10 cellular contexts compared by ENCODE assay signal in genomic region chr6:24929255-24929654, GRCh38. TPM values are rescaled to one million over a fixed set of nuclear protein-coding genes. Genes with fewer than 3 reads are reported as not detected.
DNase-seq lines count a peak whose midpoint lies in the region; ATAC-seq and TF ChIP-seq lines count a peak whose summit lies in the region.
"Had no signal": no experiment of that assay in that cellular context is flagged by ENCODE, and none has a peak within 500 bp of the region (broad histone marks: within the 10 kb centered on the region; RNA-seq: fewer than 3 reads in every experiment).

No MANE protein-coding gene starts in this region.

- WGBS in body of pancreas, 2 donors = 50 to 57% methylated on average over 1 of the region's 1 CpG

- H3K9me3 ChIP-seq in DND-41 (ENCODE audit: insufficient read depth, low read length, severe bottlenecking) (no peaks in the 10 kb centered on the region), body of pancreas (no peaks in the 10 kb centered on the region)

- peak overlapping the region; percentile 33; the same call in 1 of the 2 replicates for H3K9ac ChIP-seq in DND-41 (ENCODE audit: low read depth, low read length)

- no peaks in the 10 kb centered on the region for H4K20me1 ChIP-seq in DND-41 (ENCODE audit: insufficient read depth, low read length)

- no peaks in the 10 kb centered on the region for H3K27me3 Mint-ChIP-seq in effector memory CD8-positive, alpha-beta T cell

- no peak overlapping the region for H2AFZ ChIP-seq in DND-41 (ENCODE audit: low read depth, low read length)

- H3K27ac Mint-ChIP-seq in effector memory CD8-positive, alpha-beta T cell = peak overlapping the region; percentile 77 to 81

- peaks cover 77% of the 10 kb centered on the region for H3K36me3 Mint-ChIP-seq in effector memory CD8-positive, alpha-beta T cell (ENCODE audit: insufficient read depth)

- H3K4me3 Mint-ChIP-seq in effector memory CD8-positive, alpha-beta T cell = peak overlapping the region; percentile 99 to 100

- DNase-seq in DND-41 (peak; percentile 64), body of pancreas (no peak), HEK293T (ENCODE audit: extremely low spot score) (no peak), dorsolateral prefrontal cortex (no peak)
- no peak for DNase-seq in Jurkat, Clone E6-1 (ENCODE audit: low read depth, low spot score)
- DNase-seq in effector memory CD8-positive, alpha-beta T cell = no peak
- DNase-seq in central memory CD4-positive, alpha-beta T cell = no peak
- DNase-seq: glutamatergic neuron, NCI-H1105 had no signal

- no peak for TF ChIP-seq CTCF in DND-41 (IDR thresholded peaks at IDR 0.05; ENCODE audit: borderline replicate concordance, extremely low read depth, low read length, poor library complexity, severe bottlenecking)
- no peak for TF ChIP-seq CTCF in body of pancreas (IDR thresholded peaks at IDR 0.05)
- no peak for TF ChIP-seq CTCF in dorsolateral prefrontal cortex (IDR thresholded peaks at IDR 0.05 in 54 of 56, conservative IDR thresholded peaks at IDR 0.05 in 2 of 56; ENCODE audit: low read depth in 1 of 56, partially characterized antibody in 56 of 56)

- H3K4me1 ChIP-seq in DND-41 (ENCODE audit: insufficient read depth, low read length) (peaks cover 94% of the 10 kb centered on the region), body of pancreas (no peaks in the 10 kb centered on the region)

- ATAC-seq in DND-41 (ENCODE audit: insufficient read depth, low read depth) (peak; percentile 69), GM19452 (IDR thresholded peaks at IDR 0.05; ENCODE audit: unreplicated experiment) (peak; percentile 38), body of pancreas (no peak)
- ATAC-seq in effector memory CD8-positive, alpha-beta T cell (replicated peaks) = no peak

- peak overlapping the region; percentile 50 for H3K4me2 ChIP-seq in DND-41 (ENCODE audit: insufficient read depth, low read length)

- peak overlapping the region; percentile 96 for H3K27ac ChIP-seq in DND-41 (ENCODE audit: low read length)
- H3K27ac ChIP-seq in body of pancreas = no peak overlapping the region
- H3K27ac ChIP-seq in dorsolateral prefrontal cortex = no peak overlapping the region

- H3K27me3 ChIP-seq in DND-41 (ENCODE audit: insufficient read depth, low read length, poor library complexity) (no peaks in the 10 kb centered on the region), body of pancreas (no peaks in the 10 kb centered on the region), dorsolateral prefrontal cortex (peaks cover 0 to 30% (median 0%) of the 10 kb centered on the region in 45 donors)

- H3K36me3 ChIP-seq in DND-41 (ENCODE audit: insufficient read depth, low read length) (no peaks in the 10 kb centered on the region), body of pancreas (replicated peaks in 1 of 2; ENCODE audit: insufficient read depth in 1 of 2, low read depth in 2 of 2) (no peaks in the 10 kb centered on the region)

- H3K4me3 ChIP-seq in DND-41 (ENCODE audit: low read depth in 1 of 2, low read length in 2 of 2) (peak overlapping the region in 1 of 2 experiments; percentile 8; a peak in 1 of 4 replicates), body of pancreas (no peak overlapping the region), dorsolateral prefrontal cortex (no peak overlapping the region)
- peak overlapping the region; percentile 4; the same call in 1 of the 2 replicates for H3K4me3 ChIP-seq in Jurkat, Clone E6-1 (ENCODE audit: low read length)

- TF ChIP-seq POLR2A in body of pancreas (IDR thresholded peaks at IDR 0.05) = no peak

- peaks cover 0 to 4% of the 10 kb centered on the region in 2 donors for H3K9me3 Mint-ChIP-seq in effector memory CD8-positive, alpha-beta T cell

- POLR2A ChIA-PET in HEK293T (lab: Yijun Ruan, JAX) = no interaction called here

- H3K4me1 Mint-ChIP-seq in effector memory CD8-positive, alpha-beta T cell (ENCODE audit: low read depth in 2 of 2) = peaks cover 47 to 67% of the 10 kb centered on the region in 2 donors

- peaks cover 59% of the 10 kb centered on the region for H3K79me2 ChIP-seq in DND-41 (ENCODE audit: insufficient read depth, low read length)

- intact Hi-C loops in body of pancreas (cut with DNase I) (no loop called here), dorsolateral prefrontal cortex (cut with DNase I) (no loop called here)

- CTCF ChIA-PET in HEK293T (lab: Yijun Ruan, JAX) = no interaction called here

TF ChIP-seq in HEK293T, 16 proteins besides CTCF, POLR2A, EP300 and RAD21:
- TF ChIP-seq BHLHE40 (IDR thresholded peaks at IDR 0.05; ENCODE audit: borderline replicate concordance) = no peak
- TF ChIP-seq L3MBTL2 (conservative IDR thresholded peaks at IDR 0.05) = no peak
- TF ChIP-seq FOXA1 (IDR thresholded peaks at IDR 0.05) = no peak
- TF ChIP-seq NFRKB (IDR thresholded peaks at IDR 0.05) = no peak
- no peak for TF ChIP-seq LEF1 (IDR thresholded peaks at IDR 0.05; ENCODE audit: borderline replicate concordance)
- TF ChIP-seq CTBP1 (IDR thresholded peaks at IDR 0.05; ENCODE audit: borderline replicate concordance) = no peak
- TF ChIP-seq PKNOX1 (IDR thresholded peaks at IDR 0.05) = no peak
- no peak for TF ChIP-seq FOXK2 (IDR thresholded peaks at IDR 0.05)
- TF ChIP-seq FOXM1 (IDR thresholded peaks at IDR 0.05; ENCODE audit: borderline replicate concordance) = no peak
- no peak for TF ChIP-seq TARDBP (IDR thresholded peaks at IDR 0.05)
- TF ChIP-seq SUZ12 (IDR thresholded peaks at IDR 0.05) = no peak
TF ChIP-seq in HEK293T: peak in this region for 0.

RNA-seq across cellular contexts. Expression of gene RIPOR2, which starts 6.5 kb away (rescaled TPM):
- 11.6 TPM for polyA plus RNA-seq in Jurkat, Clone E6-1 (2012; ENCODE audit: insufficient read depth, insufficient read length)
- total RNA-seq in body of pancreas = 1 to 10 TPM; 1.3 to 1.6 TPM
- total RNA-seq in dorsolateral prefrontal cortex = 10 to 100 TPM; 14.0 to 57.7 (median 34.7) TPM

Comparison
In these comparisons a context has a peak if more than half of its experiments do, and no peak if none do; other contexts are left out.
1. ATAC-seq: peak in DND-41 (single experiment) and GM19452 (single experiment); none in effector memory CD8-positive, alpha-beta T cell (single experiment) and body of pancreas (single experiment).
2. RNA of gene RIPOR2, which starts 6.5 kb away (total RNA-seq): 14.0 to 57.7 TPM in dorsolateral prefrontal cortex; 1.3 to 1.6 TPM in body of pancreas; every median in the first group is over 4 times any median in the second.